Comparison of ENCODE assay signal across 10 cellular contexts in genomic region chr19:40219721-40220276, GRCh38. TPM values are rescaled to one million over a fixed set of nuclear protein-coding genes. Genes with fewer than 3 reads are reported as not detected.
A peak's percentile ranks its signal among the peaks of the same experiment; 100 is the strongest.
DNase-seq lines count a peak whose midpoint lies in the region; ATAC-seq lines count a peak whose summit lies in the region.
"Had no signal": no experiment of that assay in that cellular context is flagged by ENCODE, and none has a peak within 500 bp of the region (broad histone marks: within the 10 kb centered on the region; RNA-seq: fewer than 3 reads in every experiment).

No MANE protein-coding gene starts in this region.

- no peak for ATAC-seq in HG03565 (IDR thresholded peaks at IDR 0.05; ENCODE audit: unreplicated experiment)
- no peak for ATAC-seq in GM21786 (IDR thresholded peaks at IDR 0.05; ENCODE audit: unreplicated experiment)

- DNase-seq in CD1c-positive myeloid dendritic cell (ENCODE audit: extremely low spot score) (peak; percentile 31), HT1080 (ENCODE audit: low read depth) (peak; percentile 92), SK-N-DZ (ENCODE audit: low spot score) (peak; percentile 66), hepatic stellate cell (ENCODE audit: low spot score) (peak; percentile 79), OCI-M2 (lab: John Stamatoyannopoulos, UW; ENCODE audit: unreplicated experiment) (no peak)
- DNase-seq in stimulated activated naive CD4-positive, alpha-beta T cell (lab: John Stamatoyannopoulos, UW): no peak
- DNase-seq: heart right ventricle had no signal

RNA-seq across cellular contexts. Expression of gene TTC9B, which starts 1.6 kb away (rescaled TPM):
- 0.63 and 0.73 TPM in 2 replicates for total RNA-seq in HT1080 (2014; rRNA removed; shearing (Covaris generic))
- not detected in 2 replicates for polyA plus RNA-seq in HT1080 (2015; cell fraction: cytosol; rRNA removed)
- polyA plus RNA-seq in HT1080 (2015; cell fraction: nucleus; rRNA removed): 0.56 and 1.3 TPM in 2 replicates
- polyA plus RNA-seq in SK-N-DZ (2014; cell fraction: cytosol; rRNA removed): 119 and 124 TPM in 2 replicates
- polyA plus RNA-seq in SK-N-DZ (2014; cell fraction: nucleus; rRNA removed): 343 and 363 TPM in 2 replicates
- total RNA-seq: heart right ventricle, progenitor cell of endocrine pancreas had no signal
- polyA plus RNA-seq: heart right ventricle had no signal

RNA-seq across cellular contexts. Expression of gene CCNP, which starts 6.7 kb away (rescaled TPM):
- total RNA-seq in HT1080 (2014; rRNA removed; shearing (Covaris generic)): not detected in 2 replicates
- polyA plus RNA-seq in HT1080 (2015; cell fraction: cytosol; rRNA removed): not detected in 2 replicates
- 0.11 TPM in 1 of 2 replicates, not detected in the other for polyA plus RNA-seq in HT1080 (2015; cell fraction: nucleus; rRNA removed)
- polyA plus RNA-seq in SK-N-DZ (2014; cell fraction: cytosol; rRNA removed): 0.12 TPM in 1 of 2 replicates, not detected in the other
- polyA plus RNA-seq in SK-N-DZ (2014; cell fraction: nucleus; rRNA removed): 1.8 TPM in 1 of 2 replicates, not detected in the other
- total RNA-seq: heart right ventricle had no signal

RNA-seq across cellular contexts. Expression of gene MAP3K10, which starts 28.6 kb away (rescaled TPM):
- total RNA-seq in HT1080 (2014; rRNA removed; shearing (Covaris generic)): 4.9 and 8.0 TPM in 2 replicates
- 6.5 and 7.4 TPM in 2 replicates for polyA plus RNA-seq in HT1080 (2015; cell fraction: cytosol; rRNA removed)
- 28.7 and 31.6 TPM in 2 replicates for polyA plus RNA-seq in HT1080 (2015; cell fraction: nucleus; rRNA removed)
- 6.0 and 10.4 TPM in 2 replicates for polyA plus RNA-seq in SK-N-DZ (2014; cell fraction: cytosol; rRNA removed)
- 45.1 and 55.5 TPM in 2 replicates for polyA plus RNA-seq in SK-N-DZ (2014; cell fraction: nucleus; rRNA removed)

Comparison
In these comparisons a context has a peak if more than half of its experiments do, and no peak if none do; other contexts are left out.
1. DNase-seq: peak in CD1c-positive myeloid dendritic cell (single experiment), HT1080 (single experiment), SK-N-DZ (single experiment) and hepatic stellate cell (single experiment); none in stimulated activated naive CD4-positive, alpha-beta T cell (0 of 6) and OCI-M2 (single experiment).